17 cellular contexts compared by ENCODE assay signal in the genomic region with DNA sequence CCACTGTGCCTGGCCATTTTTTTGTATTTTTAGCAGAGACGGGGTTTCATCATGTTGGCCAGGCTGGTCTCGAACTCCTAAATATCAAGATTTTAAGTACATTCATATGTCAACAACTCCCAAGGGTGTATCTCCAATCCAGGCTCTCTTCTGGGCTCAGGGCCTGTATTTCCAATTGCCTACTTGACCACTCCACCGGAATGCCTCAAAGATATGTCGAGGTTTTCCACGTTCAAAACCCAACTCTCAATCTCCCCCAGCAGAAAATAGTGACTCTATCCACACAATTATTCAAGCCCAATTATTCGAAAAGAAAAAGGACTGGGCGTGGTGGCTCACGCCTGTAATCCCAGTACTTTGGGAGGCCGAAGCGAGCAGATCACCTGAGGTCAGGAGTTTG. TPM values are rescaled to one million over a fixed set of nuclear protein-coding genes. Genes with fewer than 3 reads are reported as not detected.
DNase-seq lines count a peak whose midpoint lies in the region; ATAC-seq and TF ChIP-seq lines count a peak whose summit lies in the region.
"Had no signal": no experiment of that assay in that cellular context is flagged by ENCODE, and none has a peak within 500 bp of the region (broad histone marks: within the 10 kb centered on the region; RNA-seq: fewer than 3 reads in every experiment).

No MANE protein-coding gene starts in this region.

- H3K27ac ChIP-seq in RWPE2 (ENCODE audit: poor library complexity, severe bottlenecking) = peak overlapping the region; percentile 71
- no peak overlapping the region for H3K27ac ChIP-seq in mesenchymal stem cell (ENCODE audit: low read length, poor library complexity, severe bottlenecking)
- peak overlapping the region; percentile 50 for H3K27ac ChIP-seq in subcutaneous abdominal adipose tissue (ENCODE audit: low read depth, low read length)

- no peaks in the 10 kb centered on the region for H3K27me3 ChIP-seq in RWPE2 (ENCODE audit: insufficient read depth, poor library complexity, severe bottlenecking)
- H3K27me3 ChIP-seq in mesenchymal stem cell (ENCODE audit: control insufficient read depth in 1 of 2, insufficient read depth in 1 of 2, low read length in 2 of 2) = no peaks in the 10 kb centered on the region
- no peaks in the 10 kb centered on the region for H3K27me3 ChIP-seq in subcutaneous abdominal adipose tissue (ENCODE audit: control insufficient read depth in 5 of 5, insufficient read depth in 4 of 5, low read length in 5 of 5)

- TF ChIP-seq CTCF in HFFc6 (IDR thresholded peaks at IDR 0.05) (no peak), RWPE2 (IDR thresholded peaks at IDR 0.05; ENCODE audit: poor library complexity, severe bottlenecking) (no peak), CD14-positive monocyte (IDR thresholded peaks at IDR 0.05) (no peak)

- H3K4me1 Mint-ChIP-seq in HFFc6 (ENCODE audit: low read depth) (peaks cover 65% of the 10 kb centered on the region), CD14-positive monocyte (peaks cover 44% of the 10 kb centered on the region)

- no peak overlapping the region for H2BK12ac ChIP-seq in mesenchymal stem cell (ENCODE audit: low read length in 2 of 2)

- no peak overlapping the region for H2AK5ac ChIP-seq in mesenchymal stem cell (ENCODE audit: low read length, severe bottlenecking)

- no peak for ATAC-seq in RWPE2 (ENCODE audit: low read depth)
- ATAC-seq: CD8-positive, alpha-beta T cell; GM23338 had no signal

- DNase-seq in HFFc6 (no peak), RWPE2 (ENCODE audit: low spot score) (no peak), mesenchymal stem cell (no peak), CD14-positive monocyte (ENCODE audit: low spot score) (no peak), NCI-H226 (no peak), NCI-H2107 treated with DMSO at 0.1 percent for 48 hours (lab: John Stamatoyannopoulos, UW; ENCODE audit: unreplicated experiment) (no peak)
- DNase-seq: CD8-positive, alpha-beta T cell; DMS79 treated with DMSO at 0.1 percent for 48 hours; NCI-H1436 treated with DMSO at 0.1 percent for 48 hours; NCI-H2029 treated with DMSO at 0.1 percent for 48 hours; NCI-H510A treated with DMSO at 0.1 percent for 48 hours; NCI-H82; SHP77 treated with DMSO at 0.1 percent for 48 hours had no signal

- H3K18ac ChIP-seq in mesenchymal stem cell (ENCODE audit: low read depth in 1 of 2, low read length in 2 of 2) = peak overlapping the region in 1 of 2 experiments; percentile 43

- H3K27me3 Mint-ChIP-seq in HFFc6 (ENCODE audit: insufficient read depth) (peaks cover 2% of the 10 kb centered on the region), CD14-positive monocyte (ENCODE audit: low read depth in 3 of 3) (peaks cover 0 to 3% (median 2%) of the 10 kb centered on the region in 3 donors)

- no peak overlapping the region for H2BK5ac ChIP-seq in mesenchymal stem cell (ENCODE audit: low read depth, low read length, poor library complexity, severe bottlenecking)

- peak overlapping the region; percentile 40; the same call in 1 of the 2 replicates for H3K27ac Mint-ChIP-seq in HFFc6
- no peak overlapping the region for H3K27ac Mint-ChIP-seq in CD14-positive monocyte
- H3K27ac Mint-ChIP-seq: CD8-positive, alpha-beta T cell; GM23338 had no signal

- H3K9me3 ChIP-seq in RWPE2 (ENCODE audit: severe bottlenecking) (no peaks in the 10 kb centered on the region), mesenchymal stem cell (ENCODE audit: control insufficient read depth, low read length) (no peaks in the 10 kb centered on the region), subcutaneous abdominal adipose tissue (ENCODE audit: control insufficient read depth in 5 of 5, low read length in 5 of 5) (no peaks in the 10 kb centered on the region)

- no peak overlapping the region for H3K23ac ChIP-seq in mesenchymal stem cell (ENCODE audit: low read length in 2 of 2)

- 99% methylated on average over 10 of the region's 10 CpGs for WGBS in mesenchymal stem cell

- no peak overlapping the region for H3K4ac ChIP-seq in mesenchymal stem cell (ENCODE audit: low read depth in 1 of 2, low read length in 2 of 2)

- no peak overlapping the region for H2BK15ac ChIP-seq in mesenchymal stem cell (ENCODE audit: low read depth, poor library complexity, severe bottlenecking)

- intact Hi-C loops in CD14-positive monocyte (cut with micrococcal nuclease) = no loop called here

- no peak overlapping the region for H4K8ac ChIP-seq in mesenchymal stem cell (ENCODE audit: low read length)

- peak overlapping the region; percentile 40 for H3K9ac ChIP-seq in mesenchymal stem cell (ENCODE audit: low read length)
- H3K9ac ChIP-seq in subcutaneous abdominal adipose tissue (ENCODE audit: low read length in 5 of 5) = no peak overlapping the region

- H4K91ac ChIP-seq in mesenchymal stem cell (ENCODE audit: low read length) = no peak overlapping the region

- H2BK120ac ChIP-seq in mesenchymal stem cell (ENCODE audit: low read depth, low read length) = peak overlapping the region; percentile 19

- H3K36me3 Mint-ChIP-seq in HFFc6 (ENCODE audit: low read depth) (peaks cover 17% of the 10 kb centered on the region; the same call in 1 of the 2 replicates), CD14-positive monocyte (peaks cover 0 to 2% of the 10 kb centered on the region in 2 donors)

- H2AFZ ChIP-seq in mesenchymal stem cell (ENCODE audit: low read depth, low read length) = no peak overlapping the region

- no peak overlapping the region for H3K4me3 ChIP-seq in RWPE2 (ENCODE audit: severe bottlenecking)
- no peak overlapping the region for H3K4me3 ChIP-seq in mesenchymal stem cell (ENCODE audit: insufficient read depth in 1 of 2, low read depth in 1 of 2, low read length in 2 of 2)
- H3K4me3 ChIP-seq in subcutaneous abdominal adipose tissue (ENCODE audit: low read depth in 1 of 5, low read length in 5 of 5) = no peak overlapping the region
- H3K4me3 ChIP-seq: GM23338 had no signal

- peaks cover 21% of the 10 kb centered on the region for H3K36me3 ChIP-seq in RWPE2 (ENCODE audit: low read depth)
- peaks cover 0 to 7% of the 10 kb centered on the region in 2 experiments for H3K36me3 ChIP-seq in mesenchymal stem cell (ENCODE audit: control insufficient read depth in 1 of 2, insufficient read depth in 2 of 2, low read depth in 1 of 2, low read length in 2 of 2)
- no peaks in the 10 kb centered on the region for H3K36me3 ChIP-seq in subcutaneous abdominal adipose tissue (ENCODE audit: control insufficient read depth in 5 of 5, insufficient read depth in 5 of 5, low read length in 5 of 5)

- H3K4me2 ChIP-seq in mesenchymal stem cell (ENCODE audit: low read length, poor library complexity, severe bottlenecking) = no peak overlapping the region
- H3K4me2 ChIP-seq: GM23338 had no signal

- H3K14ac ChIP-seq in mesenchymal stem cell (ENCODE audit: low read length in 2 of 2) = no peak overlapping the region

- peaks cover 13% of the 10 kb centered on the region for H3K79me1 ChIP-seq in mesenchymal stem cell (replicated peaks; ENCODE audit: low read length, poor library complexity, severe bottlenecking)

- H3K4me1 ChIP-seq in RWPE2 (ENCODE audit: insufficient read depth, poor library complexity, severe bottlenecking) = peaks cover 17% of the 10 kb centered on the region
- H3K4me1 ChIP-seq in mesenchymal stem cell (ENCODE audit: control insufficient read depth, insufficient read depth, low read depth, low read length) = peaks cover 7% of the 10 kb centered on the region
- H3K4me1 ChIP-seq in subcutaneous abdominal adipose tissue (ENCODE audit: control insufficient read depth in 5 of 5, insufficient read depth in 5 of 5, low read length in 5 of 5) = peaks cover 6 to 29% (median 24%) of the 10 kb centered on the region in 5 donors

- H3K9me3 Mint-ChIP-seq in HFFc6 (0 out of 2 replicates have a peak, but pooled peaks cover 4% of the 10 kb centered on the region), CD14-positive monocyte (peaks cover 0 to 4% (median 3%) of the 10 kb centered on the region in 7 donors)
- H3K9me3 Mint-ChIP-seq: CD8-positive, alpha-beta T cell; GM23338 had no signal

- H3K4me3 Mint-ChIP-seq in HFFc6 = no peak overlapping the region
- H3K4me3 Mint-ChIP-seq in CD14-positive monocyte = no peak overlapping the region
- H3K4me3 Mint-ChIP-seq: CD8-positive, alpha-beta T cell; GM23338 had no signal

RNA-seq across cellular contexts. Expression of a gene that starts 1.9 kb away (rescaled TPM):
- 10 to 100 TPM; 26.2 to 49.7 (median 47.5) TPM for total RNA-seq in HFFc6 (2021; fragmentation: NEBNext Ultra II Directional; extraction: Animal tissue kit (Norgen Biotek cat#: 25700))
- 11.7 TPM for polyA plus RNA-seq in mesenchymal stem cell (2013, experiment 1 of 2)
- polyA plus RNA-seq in mesenchymal stem cell (2013, experiment 2 of 2) = 12.3 TPM
- polyA plus RNA-seq in CD14-positive monocyte = 1 to 10 TPM; 5.4 to 7.9 TPM

RNA-seq across cellular contexts. Expression of a gene that starts 22.6 kb away (rescaled TPM):
- total RNA-seq in HFFc6 (2021; fragmentation: NEBNext Ultra II Directional; extraction: Animal tissue kit (Norgen Biotek cat#: 25700)) = under 1 TPM; 0.03 to 0.26 (median 0.21) TPM
- polyA plus RNA-seq in mesenchymal stem cell (2013, experiment 1 of 2) = 0.44 TPM
- polyA plus RNA-seq in mesenchymal stem cell (2013, experiment 2 of 2) = 0.49 TPM
- under 1 TPM in 1 of 2 donors, not detected in 1; 0.01 TPM for polyA plus RNA-seq in CD14-positive monocyte

RNA-seq across cellular contexts. Expression of a gene that starts 25.0 kb away (rescaled TPM):
- total RNA-seq in HFFc6 (2021; fragmentation: NEBNext Ultra II Directional; extraction: Animal tissue kit (Norgen Biotek cat#: 25700)) = 10 to 100 TPM; 48.5 to 69.9 (median 50.4) TPM
- 22.1 TPM for polyA plus RNA-seq in mesenchymal stem cell (2013, experiment 1 of 2)
- polyA plus RNA-seq in mesenchymal stem cell (2013, experiment 2 of 2) = 22.4 TPM
- 10 to 100 TPM; 28.6 to 31.3 TPM for polyA plus RNA-seq in CD14-positive monocyte

RNA-seq across cellular contexts. Expression of a gene that starts 29.8 kb away (rescaled TPM):
- total RNA-seq in HFFc6 (2021; fragmentation: NEBNext Ultra II Directional; extraction: Animal tissue kit (Norgen Biotek cat#: 25700)) = not detected
- not detected for polyA plus RNA-seq in mesenchymal stem cell (2013, experiment 1 of 2)
- not detected for polyA plus RNA-seq in mesenchymal stem cell (2013, experiment 2 of 2)
- polyA plus RNA-seq in CD14-positive monocyte = not detected
- total RNA-seq: CD8-positive, alpha-beta T cell; G401; GM23338 had no signal
- polyA plus RNA-seq: BJ, GM23338 had no signal

RNA-seq across cellular contexts. Expression of a gene that starts 39.9 kb away (rescaled TPM):
- total RNA-seq in HFFc6 (2021; fragmentation: NEBNext Ultra II Directional; extraction: Animal tissue kit (Norgen Biotek cat#: 25700)) = 10 to 100 TPM; 54.3 to 92.3 (median 57.9) TPM
- 34.5 TPM for polyA plus RNA-seq in mesenchymal stem cell (2013, experiment 1 of 2)
- 31.6 TPM for polyA plus RNA-seq in mesenchymal stem cell (2013, experiment 2 of 2)
- under 1 TPM; 0.13 to 0.39 TPM for polyA plus RNA-seq in CD14-positive monocyte
